ENCODE assay signal across 13 cellular contexts in genomic region chr1:30815556-30815955, GRCh38. TPM values are rescaled to one million over a fixed set of nuclear protein-coding genes. Genes with fewer than 3 reads are reported as not detected.
DNase-seq lines count a peak whose midpoint lies in the region; ATAC-seq, FAIRE-seq and TF ChIP-seq lines count a peak whose summit lies in the region.
"Had no signal": no experiment of that assay in that cellular context is flagged by ENCODE, and none has a peak within 500 bp of the region (broad histone marks: within the 10 kb centered on the region; RNA-seq: fewer than 3 reads in every experiment).

No MANE protein-coding gene starts in this region.

- TF ChIP-seq EP300 in HepG2 (IDR thresholded peaks at IDR 0.05; ENCODE audit: low read depth in 2 of 2, low read length in 2 of 2) = no peak
- no peak for TF ChIP-seq EP300 in HepG2 (CRISPR knock-in tag; IDR thresholded peaks at IDR 0.05; ENCODE audit: borderline replicate concordance)
- no peak for TF ChIP-seq EP300 in gastroesophageal sphincter (IDR thresholded peaks at IDR 0.05)

- POLR2A ChIA-PET in HepG2 (lab: Yijun Ruan, JAX) = no interaction called here

- intact Hi-C loops in HepG2 (cut with micrococcal nuclease; ENCODE audit: unreplicated experiment) (no loop called here), right lobe of liver (cut with DNase I) (no loop called here)
- intact Hi-C loops in activated naive CD4-positive, alpha-beta T cell treated with anti-CD3 and anti-CD28 coated beads for 36 hours (cut with micrococcal nuclease) = no loop called here

- no peaks in the 10 kb centered on the region for H3K4me1 Mint-ChIP-seq in activated naive CD4-positive, alpha-beta T cell treated with anti-CD3 and anti-CD28 coated beads for 36 hours (ENCODE audit: low read depth)

- ATAC-seq in HepG2 = no peak
- ATAC-seq in right lobe of liver = no peak
- no peak for ATAC-seq in gastroesophageal sphincter
- no peak for ATAC-seq in HG02678 (IDR thresholded peaks at IDR 0.05; ENCODE audit: unreplicated experiment)
- ATAC-seq: CD8-positive, alpha-beta T cell; Right ventricle myocardium inferior had no signal

- H3K27ac Mint-ChIP-seq in activated naive CD4-positive, alpha-beta T cell treated with anti-CD3 and anti-CD28 coated beads for 36 hours = no peak overlapping the region
- H3K27ac Mint-ChIP-seq: CD8-positive, alpha-beta T cell had no signal

- H4K20me1 ChIP-seq in HepG2 (ENCODE audit: insufficient read depth, low read length) (no peaks in the 10 kb centered on the region; the same call in 1 of the 2 replicates), osteoblast (ENCODE audit: insufficient read depth, low read length) (no peaks in the 10 kb centered on the region)

- no peak overlapping the region for H3K4me2 ChIP-seq in HepG2 (ENCODE audit: low read depth, low read length)
- H3K4me2 ChIP-seq in osteoblast (ENCODE audit: insufficient read depth, low read length) = no peak overlapping the region
- H3K4me2 ChIP-seq: KMS-11 had no signal

- H3K27me3 Mint-ChIP-seq in activated naive CD4-positive, alpha-beta T cell treated with anti-CD3 and anti-CD28 coated beads for 36 hours (ENCODE audit: low read depth) = peaks cover 26% of the 10 kb centered on the region

- H3K9me3 Mint-ChIP-seq in activated naive CD4-positive, alpha-beta T cell treated with anti-CD3 and anti-CD28 coated beads for 36 hours = no peaks in the 10 kb centered on the region
- H3K9me3 Mint-ChIP-seq: CD8-positive, alpha-beta T cell had no signal

- no peak overlapping the region for H3K9ac ChIP-seq in HepG2 (ENCODE audit: insufficient read depth, low read depth, low read length)
- H3K9ac ChIP-seq: KMS-11 had no signal

- WGBS in HepG2 (ENCODE audit: low lambda C conversion rate) = 39% methylated on average over 8 of the region's 8 CpGs
- 72% methylated on average over 6 of the region's 8 CpGs for WGBS in right lobe of liver (ENCODE audit: insufficient coverage, low coverage, low lambda C conversion rate, missing lambda C conversion rate)
- WGBS in gastroesophageal sphincter (ENCODE audit: low coverage in 1 of 2), 2 donors = 76 to 82% methylated on average over 4 to 8 of the region's 8 CpGs

- CTCF ChIA-PET in HepG2 (lab: Yijun Ruan, JAX; ENCODE audit: low intra/inter-chr PET ratio, low total read pairs) = no interaction called here
- CTCF ChIA-PET in activated naive CD4-positive, alpha-beta T cell treated with anti-CD3 and anti-CD28 coated beads for 36 hours (lab: Charles Lee) = interaction anchor here (1.5 kb wide), 1 partner anchor 99 kb away, joined by 5 read pairs; no protein-coding TSS in a partner anchor

- no peaks in the 10 kb centered on the region for H3K9me3 ChIP-seq in HepG2 (ENCODE audit: low read length)
- H3K9me3 ChIP-seq in right lobe of liver = no peaks in the 10 kb centered on the region
- no peaks in the 10 kb centered on the region for H3K9me3 ChIP-seq in gastroesophageal sphincter
- no peaks in the 10 kb centered on the region for H3K9me3 ChIP-seq in osteoblast (ENCODE audit: low read depth, low read length)

- H3K79me2 ChIP-seq in HepG2 (ENCODE audit: insufficient read depth, low read length) (no peaks in the 10 kb centered on the region), osteoblast (ENCODE audit: insufficient read depth, low read length) (no peaks in the 10 kb centered on the region)

- H3K36me3 ChIP-seq in HepG2 (replicated peaks in 1 of 2; ENCODE audit: control insufficient read depth in 1 of 2, insufficient read depth in 2 of 2, low read length in 2 of 2) = no peaks in the 10 kb centered on the region
- H3K36me3 ChIP-seq in right lobe of liver = no peaks in the 10 kb centered on the region
- no peaks in the 10 kb centered on the region for H3K36me3 ChIP-seq in gastroesophageal sphincter
- no peaks in the 10 kb centered on the region for H3K36me3 ChIP-seq in osteoblast (ENCODE audit: insufficient read depth, low read length)

- TF ChIP-seq POLR2A in HepG2 (IDR thresholded peaks at IDR 0.05; ENCODE audit: insufficient read depth in 1 of 2, low read depth in 2 of 2, low read length in 2 of 2) (no peak), right lobe of liver (IDR thresholded peaks at IDR 0.05) (no peak), gastroesophageal sphincter (IDR thresholded peaks at IDR 0.05) (no peak)

- BruUV-seq in HepG2 (replicated peaks; lab: Mats Ljungman, UMichigan) = no TSS peak

- TF ChIP-seq CTCF in HepG2 (CRISPR knock-in tag; IDR thresholded peaks at IDR 0.05) = no peak
- no peak for TF ChIP-seq CTCF in right lobe of liver (IDR thresholded peaks at IDR 0.05)
- no peak for TF ChIP-seq CTCF in gastroesophageal sphincter (IDR thresholded peaks at IDR 0.05)
- no peak for TF ChIP-seq CTCF in osteoblast (IDR thresholded peaks at IDR 0.05; ENCODE audit: extremely low read depth, low read depth, low read length)
- no peak for TF ChIP-seq CTCF in coronary artery (IDR thresholded peaks at IDR 0.05)

- H3K36me3 Mint-ChIP-seq in activated naive CD4-positive, alpha-beta T cell treated with anti-CD3 and anti-CD28 coated beads for 36 hours (ENCODE audit: low read depth) = no peaks in the 10 kb centered on the region
- H3K36me3 Mint-ChIP-seq: CD8-positive, alpha-beta T cell had no signal

- no peak overlapping the region for H3K4me3 Mint-ChIP-seq in activated naive CD4-positive, alpha-beta T cell treated with anti-CD3 and anti-CD28 coated beads for 36 hours
- H3K4me3 Mint-ChIP-seq: CD8-positive, alpha-beta T cell had no signal

- H3K27ac ChIP-seq in HepG2 (ENCODE audit: extremely low read length, insufficient read depth, low read length) (no peak overlapping the region), right lobe of liver (no peak overlapping the region), gastroesophageal sphincter (peak overlapping the region in 3 of 4 donors; percentile 73 to 92 (median 85)), osteoblast (ENCODE audit: low read depth, low read length) (no peak overlapping the region), coronary artery (no peak overlapping the region)
- H3K27ac ChIP-seq: KMS-11 had no signal

- in situ Hi-C loops in HepG2 (cut with HindIII; ENCODE audit: extremely low pct_ligation_motif_present, low pct_unique_long_range_greater_than_20kb) = no loop called here

- H3K4me3 ChIP-seq in HepG2 (replicated peaks in 1 of 3; ENCODE audit: insufficient read depth in 1 of 3, low read depth in 2 of 3, low read length in 3 of 3) = no peak overlapping the region
- H3K4me3 ChIP-seq in right lobe of liver = no peak overlapping the region
- no peak overlapping the region for H3K4me3 ChIP-seq in gastroesophageal sphincter
- no peak overlapping the region for H3K4me3 ChIP-seq in osteoblast (ENCODE audit: insufficient read depth, low read length)
- H3K4me3 ChIP-seq in coronary artery = no peak overlapping the region

- peaks cover 3 to 60% of the 10 kb centered on the region in 2 experiments for H3K27me3 ChIP-seq in HepG2 (ENCODE audit: control insufficient read depth in 1 of 2, insufficient read depth in 2 of 2, low read length in 2 of 2)
- H3K27me3 ChIP-seq in right lobe of liver = no peaks in the 10 kb centered on the region
- H3K27me3 ChIP-seq in gastroesophageal sphincter = no peaks in the 10 kb centered on the region
- peaks cover 10% of the 10 kb centered on the region for H3K27me3 ChIP-seq in osteoblast (ENCODE audit: insufficient read depth, low read length)

- no peak for TF ChIP-seq RAD21 in HepG2 (CRISPR knock-in tag; IDR thresholded peaks at IDR 0.05)

- FAIRE-seq in HepG2 (lab: Jason Lieb, UNC) = no peak

- H3K4me1 ChIP-seq in HepG2 (ENCODE audit: insufficient read depth, low read length) (no peaks in the 10 kb centered on the region), right lobe of liver (no peaks in the 10 kb centered on the region), gastroesophageal sphincter (peaks cover 0 to 49% (median 12%) of the 10 kb centered on the region in 3 donors), osteoblast (ENCODE audit: insufficient read depth, low read length) (peaks cover 19% of the 10 kb centered on the region)

- no peak overlapping the region for H2AFZ ChIP-seq in HepG2 (ENCODE audit: low read length)
- no peak overlapping the region for H2AFZ ChIP-seq in osteoblast (ENCODE audit: low read length)

- DNase-seq in HepG2 (ENCODE audit: low spot score) (no peak), right lobe of liver (no peak), osteoblast (ENCODE audit: insufficient read length, low spot score, missing footprints) (peak; percentile 86), coronary artery (ENCODE audit: low spot score) (no peak), activated gamma-delta T cell (lab: John Stamatoyannopoulos, UW) (no peak)
- no peak for DNase-seq in activated naive CD4-positive, alpha-beta T cell treated with anti-CD3 and anti-CD28 coated beads for 36 hours
- DNase-seq: 8988T; CD8-positive, alpha-beta T cell; NCI-H2081 had no signal

TF ChIP-seq in HepG2, 621 proteins besides CTCF, POLR2A, EP300 and RAD21 (continues in another document):
- TF ChIP-seq ATF7 (IDR thresholded peaks at IDR 0.05) (0 out of 2 replicates have a peak, but pooled peaks have one; percentile 32), ATF7 (CRISPR knock-in tag; IDR thresholded peaks at IDR 0.05) (no peak)

RNA-seq across cellular contexts. Expression of gene LAPTM5, which starts 58.0 kb away (rescaled TPM):
- 0.34 and 0.86 TPM in 2 replicates for total RNA-seq in HepG2 (2016; rRNA removed; fragmentation: Illumina TruSeq; extraction: Trizol)
- total RNA-seq in HepG2 (2016; cell fraction: cytosol; rRNA removed; fragmentation: Illumina TruSeq; extraction: Trizol; ENCODE audit: low read depth) = 0.18 and 0.30 TPM in 2 replicates
- 0.18 and 0.45 TPM in 2 replicates for total RNA-seq in HepG2 (2016; cell fraction: insoluble cytoplasmic fraction; rRNA removed; fragmentation: Illumina TruSeq; extraction: Trizol)
- total RNA-seq in HepG2 (2016; cell fraction: membrane; rRNA removed; fragmentation: Illumina TruSeq; extraction: Trizol) = 0.48 and 0.56 TPM in 2 replicates
- total RNA-seq in HepG2 (2016; cell fraction: nucleus; rRNA removed; fragmentation: Illumina TruSeq; extraction: Trizol) = 0.34 and 0.53 TPM in 2 replicates
- polyA plus RNA-seq in HepG2 (2011; rRNA removed) = 0.41 and 0.76 TPM in 2 replicates
- 0.64 and 0.79 TPM in 2 replicates for polyA plus RNA-seq in HepG2 (2011; cell fraction: cytosol; rRNA removed)
- polyA plus RNA-seq in HepG2 (2011; cell fraction: nucleus; rRNA removed) = 0.59 and 0.61 TPM in 2 replicates
- polyA plus RNA-seq in HepG2 (2012) = 0.19 and 0.38 TPM in 2 replicates
- polyA plus RNA-seq in HepG2 (2016; cell fraction: cytosol; fragmentation: Illumina TruSeq; extraction: Trizol; ENCODE audit: low read depth) = 0.33 and 0.38 TPM in 2 replicates
- polyA plus RNA-seq in HepG2 (2016; cell fraction: insoluble cytoplasmic fraction; fragmentation: Illumina TruSeq; extraction: Trizol; ENCODE audit: low read depth) = 0.57 and 0.76 TPM in 2 replicates
- 0.54 and 0.79 TPM in 2 replicates for polyA plus RNA-seq in HepG2 (2016; cell fraction: membrane; fragmentation: Illumina TruSeq; extraction: Trizol; ENCODE audit: low read depth)
- 1.1 TPM in 2 replicates for polyA plus RNA-seq in HepG2 (2016; cell fraction: nucleus; fragmentation: Illumina TruSeq; extraction: Trizol; ENCODE audit: insufficient read depth, low read depth)
- polyA minus RNA-seq in HepG2 (2011; rRNA and poly(A)+ RNA removed; ENCODE audit: low replicate concordance) = 2.1 and 4.6 TPM in 2 replicates
- polyA minus RNA-seq in HepG2 (2011; cell fraction: cytosol; rRNA and poly(A)+ RNA removed) = 0.59 TPM in 1 of 2 replicates, not detected in the other
- polyA minus RNA-seq in HepG2 (2011; cell fraction: nucleus; rRNA and poly(A)+ RNA removed) = not detected in 2 replicates
- 10 to 100 TPM; 21.2 to 81.0 (median 29.8) TPM for total RNA-seq in right lobe of liver
- 10 to 100 TPM in 3 of 4 donors, 1 to 10 TPM in 1; 8.9 to 75.4 (median 40.4) TPM for total RNA-seq in gastroesophageal sphincter
- total RNA-seq in osteoblast = 0.72 and 1.8 TPM in 2 replicates
- total RNA-seq in activated naive CD4-positive, alpha-beta T cell treated with anti-CD3 and anti-CD28 coated beads for 36 hours = 100 to 1,000 TPM; 205 to 208 TPM

Comparison
In these comparisons a context has a peak if more than half of its experiments do, and no peak if none do; other contexts are left out.
1. H3K27ac ChIP-seq: peak in gastroesophageal sphincter (3 of 4); none in HepG2 (single experiment), right lobe of liver (0 of 3), osteoblast (single experiment) and coronary artery (0 of 2).